In the genomic region with DNA sequence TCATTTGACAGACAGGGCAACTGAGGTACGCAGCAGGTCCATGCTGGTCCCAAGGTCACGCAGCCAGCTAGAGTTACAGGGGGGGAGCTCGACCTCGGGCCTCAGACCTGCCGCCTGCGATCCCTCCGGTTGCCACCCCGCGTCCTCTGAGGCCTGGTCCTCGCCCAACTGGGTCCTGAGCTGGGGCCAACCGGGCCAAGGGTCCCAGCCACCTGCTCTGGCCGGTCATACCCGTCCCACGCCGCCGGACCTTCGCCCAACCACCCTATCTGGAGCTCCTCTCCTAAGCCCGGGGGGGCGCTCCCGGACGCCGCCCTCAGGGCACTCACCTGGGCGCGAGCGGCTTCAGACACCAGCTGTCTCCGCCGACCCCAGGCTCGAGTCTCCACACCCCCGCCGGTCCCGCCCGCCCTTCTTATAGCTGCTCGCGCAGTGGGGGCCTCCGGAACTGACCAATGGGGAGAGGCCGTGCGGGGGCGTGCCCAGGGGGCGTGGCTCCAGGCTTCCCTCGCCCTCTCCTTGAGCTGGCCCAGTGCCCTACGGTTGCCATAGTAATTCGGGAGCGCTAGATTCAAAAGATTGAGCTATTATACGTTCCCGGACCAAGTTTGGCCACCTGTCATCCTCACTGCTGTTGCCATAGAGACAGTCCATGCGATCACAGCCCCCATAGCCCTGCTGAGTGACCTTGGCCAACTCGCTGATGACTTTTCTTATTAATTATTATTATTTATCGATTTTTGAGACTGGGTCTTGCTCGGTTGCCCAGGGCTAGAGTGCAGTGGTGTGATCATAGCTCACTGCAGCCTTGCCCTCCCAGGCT, we compare ENCODE assay signal across 8 cellular contexts. TPM values are rescaled to one million over a fixed set of nuclear protein-coding genes. Genes with fewer than 3 reads are reported as not detected.
DNase-seq lines count a peak whose midpoint lies in the region; ATAC-seq and TF ChIP-seq lines count a peak whose summit lies in the region.

PLIN5 (minus strand) TSS at position 389 of the 823 bp plus-strand sequence. CDS start 1,150 bp downstream, outside the sequence.

- in situ Hi-C loops in transverse colon (cut with MboI; ENCODE audit: low pct_ligation_motif_present in 1 of 4, low pct_unique_long_range_greater_than_20kb in 1 of 4, low sequenced_read_pairs in 3 of 4) = no loop called here

- H3K4me1 ChIP-seq in transverse colon = peaks cover 0 to 15% (median 11%) of the 10 kb centered on the region in 4 donors

- peak within 1 kb of the TSS in 1 of 2 donors; percentile 4 for H3K4me3 Mint-ChIP-seq in activated T-cell treated with anti-CD3 and anti-CD28 coated beads, Interleukin-2, amount 50 U/mL, for 72 hours
- H3K4me3 Mint-ChIP-seq in neural crest cell = peak within 1 kb of the TSS; percentile 38

- WGBS in transverse colon (ENCODE audit: low coverage in 1 of 2), 2 donors = 9 to 32% methylated on average over 4 to 26 of the region's 49 CpGs

- H3K36me3 ChIP-seq in transverse colon = no peaks in the 10 kb centered on the region

- peaks cover 19% of the 10 kb centered on the region for H3K4me1 Mint-ChIP-seq in activated T-cell treated with anti-CD3 and anti-CD28 coated beads, Interleukin-2, amount 50 U/mL, for 72 hours (ENCODE audit: low read depth)
- H3K4me1 Mint-ChIP-seq in neural crest cell = peaks cover 9% of the 10 kb centered on the region

- no peak for TF ChIP-seq POLR2A in transverse colon (IDR thresholded peaks at IDR 0.05)

- peaks cover 25% of the 10 kb centered on the region for H3K27me3 ChIP-seq in transverse colon

- TF ChIP-seq CTCF in neural crest cell (conservative IDR thresholded peaks at IDR 0.05) (no peak), transverse colon (IDR thresholded peaks at IDR 0.05) (no peak)

- intact Hi-C loops in transverse colon (cut with DNase I; ENCODE audit: low total_unique reads) = no loop called here

- H3K9me3 ChIP-seq in transverse colon = no peaks in the 10 kb centered on the region

- peaks cover 14% of the 10 kb centered on the region for H3K27me3 Mint-ChIP-seq in activated T-cell treated with anti-CD3 and anti-CD28 coated beads, Interleukin-2, amount 50 U/mL, for 72 hours (ENCODE audit: low read depth)
- peaks cover 2% of the 10 kb centered on the region for H3K27me3 Mint-ChIP-seq in neural crest cell (ENCODE audit: low read depth)

- H3K27ac ChIP-seq in transverse colon = no peak within 1 kb of the TSS

- DNase-seq in stimulated activated naive CD4-positive, alpha-beta T cell (lab: John Stamatoyannopoulos, UW) = peak in 5 of 6 experiments; percentile 10 to 36 (median 23)
- no peak for DNase-seq in stimulated activated naive CD4-positive, alpha-beta T cell treated with Interleukin-2 at 50 U/mL for 16 hours (lab: John Stamatoyannopoulos, UW)
- peak; percentile 78 for DNase-seq in NCI-H748 treated with DMSO at 0.1 percent for 48 hours (lab: John Stamatoyannopoulos, UW)
- DNase-seq in activated T-cell treated with anti-CD3 and anti-CD28 coated beads, Interleukin-2, amount 50 U/mL, for 72 hours = peak; percentile 54 to 58
- peak; percentile 16 for DNase-seq in foreskin melanocyte
- peak; percentile 83 for DNase-seq in neural crest cell (ENCODE audit: low read depth, low spot score)
- peak; percentile 84 for DNase-seq in transverse colon

- H3K9me3 Mint-ChIP-seq in activated T-cell treated with anti-CD3 and anti-CD28 coated beads, Interleukin-2, amount 50 U/mL, for 72 hours = no peaks in the 10 kb centered on the region
- no peaks in the 10 kb centered on the region for H3K9me3 Mint-ChIP-seq in neural crest cell

- no peak within 1 kb of the TSS for H3K27ac Mint-ChIP-seq in activated T-cell treated with anti-CD3 and anti-CD28 coated beads, Interleukin-2, amount 50 U/mL, for 72 hours
- H3K27ac Mint-ChIP-seq in neural crest cell (ENCODE audit: unreplicated experiment) = peak within 1 kb of the TSS; percentile 52

- ATAC-seq in activated T-cell treated with anti-CD3 and anti-CD28 coated beads, Interleukin-2, amount 50 U/mL, for 72 hours (replicated peaks in 1 of 2) = peak; percentile 63
- ATAC-seq in GM18502 (IDR thresholded peaks at IDR 0.05; ENCODE audit: poor library complexity, unreplicated experiment) = no peak

- H3K36me3 Mint-ChIP-seq in activated T-cell treated with anti-CD3 and anti-CD28 coated beads, Interleukin-2, amount 50 U/mL, for 72 hours (ENCODE audit: insufficient read depth in 2 of 2) = no peaks in the 10 kb centered on the region
- no peaks in the 10 kb centered on the region for H3K36me3 Mint-ChIP-seq in neural crest cell (ENCODE audit: low read depth)

- H3K4me3 ChIP-seq in transverse colon = peak within 1 kb of the TSS in 2 of 4 donors; percentile 28 to 29

- no peak for TF ChIP-seq EP300 in transverse colon (IDR thresholded peaks at IDR 0.05; ENCODE audit: low read depth)

RNA-seq across cellular contexts. Expression of gene PLIN5, which starts in this region (rescaled TPM):
- under 1 TPM; 0.24 to 0.81 TPM for total RNA-seq in activated T-cell treated with anti-CD3 and anti-CD28 coated beads, Interleukin-2, amount 50 U/mL, for 72 hours
- 4.8 TPM in 2 replicates for total RNA-seq in neural crest cell
- 1 to 10 TPM in 3 of 4 donors, not detected in 1; 2.7 to 6.7 (median 6.0) TPM for total RNA-seq in transverse colon

Comparison
In these comparisons a context has a peak if more than half of its experiments do, and no peak if none do; other contexts are left out.
1. Peak in DNase-seq and ATAC-seq in activated T-cell treated with anti-CD3 and anti-CD28 coated beads, Interleukin-2, amount 50 U/mL, for 72 hours; RNA of the gene not detected or under 1 TPM.